ENCODE assay signal across 25 cellular contexts in genomic region chr5:136840601-136841000, GRCh38.
"Had no signal": no experiment of that assay in that cellular context is flagged by ENCODE, and none has a peak within 500 bp of the region (broad histone marks: within the 10 kb centered on the region; RNA-seq: fewer than 3 reads in every experiment).

No MANE protein-coding gene starts in this region.

- H3K27ac ChIP-seq: heart left ventricle, left ventricle myocardium inferior, pancreas, psoas muscle, right atrium auricular region, right lobe of liver, transverse colon, upper lobe of left lung, vagina had no signal

- H3K4me2 ChIP-seq: smooth muscle cell had no signal

- DNase-seq: heart left ventricle; immature natural killer cell; islet precursor cell; left ventricle myocardium inferior; mesendoderm; midbrain; mucosa of descending colon; naive thymus-derived CD4-positive, alpha-beta T cell; nucleus accumbens; pancreas; psoas muscle; right lobe of liver; stimulated activated CD4-positive, alpha-beta T cell treated with anti-CD3 and anti-CD28 coated beads, Interleukin-1b, Interleukin-23, amount 100 ng/mL, for 48 hours; stimulated activated CD4-positive, alpha-beta T cell treated with anti-CD3 and anti-CD28 coated beads, Interleukin-2, amount 100 ng/mL, for 48 hours; stimulated activated CD4-positive, alpha-beta T cell treated with anti-CD3 and anti-CD28 coated beads, Interleukin-4, amount 100 ng/mL, for 4 hours; stimulated activated CD8-positive, alpha-beta memory T cell treated with anti-CD3 and anti-CD28 coated beads, Interleukin-4, amount 100 ng/mL, for 48 hours; stimulated activated naive CD4-positive, alpha-beta T cell treated with Interleukin-2 at 50 U/mL for 16 hours; stimulated activated naive CD8-positive, alpha-beta T cell treated with anti-CD3 and anti-CD28 coated beads, Interleukin-15, amount 100 ng/mL, for 72 hours; substantia nigra; transverse colon; upper lobe of left lung had no signal

- H3K27me3 ChIP-seq: heart left ventricle, right atrium auricular region, right lobe of liver, transverse colon, upper lobe of left lung, vagina had no signal

- H3K4me1 ChIP-seq: heart left ventricle, left ventricle myocardium inferior, pancreas, psoas muscle, right atrium auricular region, right lobe of liver, transverse colon, upper lobe of left lung, vagina had no signal

- H3K36me3 ChIP-seq: heart left ventricle, left ventricle myocardium inferior, pancreas, right atrium auricular region, right lobe of liver, transverse colon, upper lobe of left lung, vagina had no signal

- H3K9me3 ChIP-seq: heart left ventricle, left ventricle myocardium inferior, mucosa of descending colon, pancreas, psoas muscle, right atrium auricular region, right lobe of liver, transverse colon, upper lobe of left lung, vagina had no signal

- H3K4me3 ChIP-seq: heart left ventricle, left ventricle myocardium inferior, lung, mucosa of descending colon, pancreas, psoas muscle, right atrium auricular region, right lobe of liver, smooth muscle cell, transverse colon, upper lobe of left lung, vagina had no signal
